ENCODE assay signal across 23 cellular contexts in the genomic region with DNA sequence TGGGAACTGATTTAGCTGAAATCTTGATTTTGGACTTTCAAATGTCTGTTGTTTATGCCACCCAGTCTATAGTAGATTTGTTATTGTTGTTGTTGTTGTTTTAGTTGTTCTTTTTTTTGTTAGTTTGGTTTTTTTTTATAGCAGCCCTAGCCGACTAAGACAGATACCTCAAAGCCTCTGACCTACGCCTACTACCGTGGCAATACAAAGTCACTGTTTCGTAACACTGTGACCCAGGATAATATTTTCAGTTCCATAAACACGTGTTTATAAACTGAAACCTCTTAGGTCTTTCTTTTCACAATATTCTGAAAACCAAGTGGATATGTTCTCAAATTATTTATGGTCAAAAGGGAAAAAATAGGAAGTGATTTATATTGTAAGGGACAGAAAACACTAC. TPM values are rescaled to one million over a fixed set of nuclear protein-coding genes. Genes with fewer than 3 reads are reported as not detected.
"Had no signal": no experiment of that assay in that cellular context is flagged by ENCODE, and none has a peak within 500 bp of the region (broad histone marks: within the 10 kb centered on the region; RNA-seq: fewer than 3 reads in every experiment).

No MANE protein-coding gene starts in this region.

- H3K4me3 Mint-ChIP-seq: IgD-negative memory B cell had no signal

- H3K4me2 ChIP-seq: KMS-11 had no signal

- H3K36me3 ChIP-seq: MG63 had no signal

- H3K27me3 Mint-ChIP-seq: IgD-negative memory B cell had no signal

- H3K27me3 ChIP-seq: MG63 had no signal

- DNase-seq: MG63; NCI-H1092 treated with DMSO at 0.1 percent for 48 hours; NCI-H1436; NCI-H187; NCI-H2029; NCI-H2081 treated with DMSO at 0.1 percent for 48 hours; NCI-H2171; NCI-H226; NCI-H446; NCI-H510A; NCI-H524 treated with DMSO at 0.1 percent for 48 hours; NCI-H69; NCI-H774; NK-92 treated with Interleukin-12 subunit alpha and Interleukin-12 subunit beta, amount 100 ng/mL, for 24 hours; SHP77; T-helper 1 cell had no signal

- H3K9ac ChIP-seq: KMS-11 had no signal

- H3K4me3 ChIP-seq: K562, MG63 had no signal

- H3K27ac ChIP-seq: KMS-11, RWPE1 had no signal

- H3K4me1 Mint-ChIP-seq: IgD-negative memory B cell had no signal

- H3K9me3 ChIP-seq: MG63 had no signal

- H3K27ac Mint-ChIP-seq: IgD-negative memory B cell had no signal

- FAIRE-seq: K562 had no signal

RNA-seq across cellular contexts. Expression of gene VCX2, which starts 32.8 kb away (rescaled TPM):
- total RNA-seq: HT1080, K562, LHCN-M2, SK-MEL-5 had no signal
- polyA plus RNA-seq: IgD-negative memory B cell, K562 had no signal
